ENCODE assay signal across 8 cellular contexts in genomic region chr2:10447300-10448207, GRCh38. TPM values are rescaled to one million over a fixed set of nuclear protein-coding genes. Genes with fewer than 3 reads are reported as not detected.
DNase-seq lines count a peak whose midpoint lies in the region; ATAC-seq and TF ChIP-seq lines count a peak whose summit lies in the region.

No MANE protein-coding gene starts in this region.

- TF ChIP-seq CTCF in Peyer's patch (IDR thresholded peaks at IDR 0.05) = peak in 3 of 6 experiments; percentile 12 to 45 (median 32)
- TF ChIP-seq CTCF in cardiac fibroblast (IDR thresholded peaks at IDR 0.05; ENCODE audit: low read depth, low read length) = no peak

- H3K27me3 ChIP-seq in Peyer's patch = no peaks in the 10 kb centered on the region
- no peaks in the 10 kb centered on the region for H3K27me3 ChIP-seq in layer of hippocampus (ENCODE audit: control insufficient read depth, insufficient read depth, low read length)

- DNase-seq in DMS 273 (lab: John Stamatoyannopoulos, UW; ENCODE audit: unreplicated experiment) (peak; percentile 72), Peyer's patch (peak; percentile 72 to 86 (median 83)), cardiac fibroblast (ENCODE audit: low read depth in 2 of 2) (peak; percentile 48 to 51), COLO829 (ENCODE audit: low spot score) (no peak)
- DNase-seq in stimulated activated CD4-positive, alpha-beta T cell treated with anti-CD3 and anti-CD28 coated beads, Interleukin-4, amount 100 ng/mL, for 4 hours = peak; percentile 36 to 49

- H3K36me3 ChIP-seq in Peyer's patch = peaks cover 0 to 23% (median 0%) of the 10 kb centered on the region in 3 donors

- H3K4me1 ChIP-seq in Peyer's patch = peaks cover 0 to 35% (median 22%) of the 10 kb centered on the region in 4 donors

- ATAC-seq in GM19397 (IDR thresholded peaks at IDR 0.05; ENCODE audit: unreplicated experiment) = peak; percentile 50
- ATAC-seq in HG03457 (IDR thresholded peaks at IDR 0.05; ENCODE audit: unreplicated experiment) = peak; percentile 33

- TF ChIP-seq POLR2A in Peyer's patch (IDR thresholded peaks at IDR 0.05) = peak in 1 of 2 donors; percentile 23

- H3K27ac ChIP-seq in Peyer's patch = peak overlapping the region; percentile 92 to 98 (median 96)
- peak overlapping the region; percentile 89 for H3K27ac ChIP-seq in layer of hippocampus (ENCODE audit: low read depth, low read length)

- H3K4me3 ChIP-seq in Peyer's patch (peak overlapping the region; percentile 60 to 82 (median 72)), cardiac fibroblast (replicated peaks in 1 of 2; ENCODE audit: low read depth in 2 of 2, low read length in 2 of 2) (peak overlapping the region; percentile 53 to 65)

- H3K9me3 ChIP-seq in Peyer's patch = no peaks in the 10 kb centered on the region

RNA-seq across cellular contexts. Expression of gene ODC1, which starts 0.6 kb away (rescaled TPM):
- 10 to 100 TPM; 31.5 to 91.6 (median 55.6) TPM for total RNA-seq in Peyer's patch
